Comparison of ENCODE assay signal across 23 cellular contexts in genomic region chr6:43444036-43444435, GRCh38. TPM values are rescaled to one million over a fixed set of nuclear protein-coding genes. Genes with fewer than 3 reads are reported as not detected.
"Had no signal": no experiment of that assay in that cellular context is flagged by ENCODE, and none has a peak within 500 bp of the region (broad histone marks: within the 10 kb centered on the region; RNA-seq: fewer than 3 reads in every experiment).

No MANE protein-coding gene starts in this region.

- DNase-seq: activated CD8-positive, alpha-beta memory T cell treated with anti-CD3 and anti-CD28 coated beads, Interleukin-2, amount 50 U/mL, for 48 hours; activated naive CD4-positive, alpha-beta T cell; activated naive CD8-positive, alpha-beta T cell treated with anti-CD3 and anti-CD28 coated beads for 36 hours; activated T-cell treated with anti-CD3 and anti-CD28 coated beads, Interleukin-2, amount 50 U/mL, for 4 hours; cortex of kidney; erythroblast; heart left ventricle; left ventricle myocardium superior; mammary epithelial cell; naive thymus-derived CD8-positive, alpha-beta T cell; right cardiac atrium; stimulated activated CD4-positive, alpha-beta T cell treated with anti-CD3 and anti-CD28 coated beads, Interleukin-12 subunit alpha, Interleukin-12 subunit beta, amount 100 ng/mL, for 4 hours; stimulated activated CD4-positive, alpha-beta T cell treated with anti-CD3 and anti-CD28 coated beads, Interleukin-4, amount 100 ng/mL, for 4 hours; stimulated activated naive CD8-positive, alpha-beta T cell treated with anti-CD3 and anti-CD28 coated beads, Interleukin-15, Interleukin-2, amounts not matched to agents 100 U/mL and 50 U/mL, for 24 hours; T-cell; thyroid gland; upper lobe of right lung had no signal

- H3K27me3 Mint-ChIP-seq: activated naive CD8-positive, alpha-beta T cell treated with anti-CD3 and anti-CD28 coated beads for 36 hours; naive thymus-derived CD8-positive, alpha-beta T cell; T-cell had no signal

- ATAC-seq: activated T-cell treated with anti-CD3 and anti-CD28 coated beads, Interleukin-2, amount 50 U/mL, for 4 hours; gastroesophageal sphincter; heart left ventricle; left ventricle myocardium superior; naive thymus-derived CD8-positive, alpha-beta T cell; pancreas; right cardiac atrium; stimulated activated naive CD8-positive, alpha-beta T cell treated with anti-CD3 and anti-CD28 coated beads, Interleukin-15, Interleukin-2, amounts not matched to agents 100 U/mL and 50 U/mL, for 24 hours; T-cell; upper lobe of right lung had no signal

- H3K27ac Mint-ChIP-seq: activated naive CD8-positive, alpha-beta T cell treated with anti-CD3 and anti-CD28 coated beads for 36 hours; activated T-helper 2 cell treated with anti-CD3 and anti-CD28 coated beads, Interferon-gamma antibody, Interleukin-2, Interleukin-4, amounts not matched to agents 10 μg/mL and 5 μg/mL and 100 μg/mL, durations not matched to agents 14 hours and 24 hours and 36 hours; mesothelial cell of epicardium; T-cell; T-helper 2 cell treated with Interferon-gamma antibody and Interleukin-4, amounts not matched to agents 5 μg/mL and 100 μg/mL, for 36 hours had no signal

- H3K4me3 ChIP-seq: gastroesophageal sphincter, heart left ventricle, pancreas, thyroid gland, upper lobe of right lung had no signal

- H3K4me1 Mint-ChIP-seq: activated naive CD8-positive, alpha-beta T cell treated with anti-CD3 and anti-CD28 coated beads for 36 hours; mesothelial cell of epicardium; T-cell had no signal

- H3K4me3 Mint-ChIP-seq: activated naive CD8-positive, alpha-beta T cell treated with anti-CD3 and anti-CD28 coated beads for 36 hours; activated T-cell treated with anti-CD3 and anti-CD28 coated beads, Interleukin-2, amount 50 U/mL, for 4 hours; mesothelial cell of epicardium; naive thymus-derived CD8-positive, alpha-beta T cell; T-cell; T-helper 2 cell treated with Interferon-gamma antibody and Interleukin-4, amounts not matched to agents 5 μg/mL and 100 μg/mL, for 36 hours had no signal

- H3K9me3 Mint-ChIP-seq: activated naive CD8-positive, alpha-beta T cell treated with anti-CD3 and anti-CD28 coated beads for 36 hours; activated T-cell treated with anti-CD3 and anti-CD28 coated beads, Interleukin-2, amount 50 U/mL, for 4 hours; activated T-helper 2 cell treated with anti-CD3 and anti-CD28 coated beads, Interferon-gamma antibody, Interleukin-2, Interleukin-4, amounts not matched to agents 10 μg/mL and 5 μg/mL and 100 μg/mL, durations not matched to agents 14 hours and 24 hours and 36 hours; mesothelial cell of epicardium; naive thymus-derived CD8-positive, alpha-beta T cell; T-cell; T-helper 2 cell treated with Interferon-gamma antibody and Interleukin-4, amounts not matched to agents 5 μg/mL and 100 μg/mL, for 36 hours had no signal

RNA-seq across cellular contexts. Expression of gene DLK2, which starts 11.3 kb away (rescaled TPM):
- total RNA-seq: subcutaneous adipose tissue had no signal
